1 cellular context compared by ENCODE assay signal in the genomic region with DNA sequence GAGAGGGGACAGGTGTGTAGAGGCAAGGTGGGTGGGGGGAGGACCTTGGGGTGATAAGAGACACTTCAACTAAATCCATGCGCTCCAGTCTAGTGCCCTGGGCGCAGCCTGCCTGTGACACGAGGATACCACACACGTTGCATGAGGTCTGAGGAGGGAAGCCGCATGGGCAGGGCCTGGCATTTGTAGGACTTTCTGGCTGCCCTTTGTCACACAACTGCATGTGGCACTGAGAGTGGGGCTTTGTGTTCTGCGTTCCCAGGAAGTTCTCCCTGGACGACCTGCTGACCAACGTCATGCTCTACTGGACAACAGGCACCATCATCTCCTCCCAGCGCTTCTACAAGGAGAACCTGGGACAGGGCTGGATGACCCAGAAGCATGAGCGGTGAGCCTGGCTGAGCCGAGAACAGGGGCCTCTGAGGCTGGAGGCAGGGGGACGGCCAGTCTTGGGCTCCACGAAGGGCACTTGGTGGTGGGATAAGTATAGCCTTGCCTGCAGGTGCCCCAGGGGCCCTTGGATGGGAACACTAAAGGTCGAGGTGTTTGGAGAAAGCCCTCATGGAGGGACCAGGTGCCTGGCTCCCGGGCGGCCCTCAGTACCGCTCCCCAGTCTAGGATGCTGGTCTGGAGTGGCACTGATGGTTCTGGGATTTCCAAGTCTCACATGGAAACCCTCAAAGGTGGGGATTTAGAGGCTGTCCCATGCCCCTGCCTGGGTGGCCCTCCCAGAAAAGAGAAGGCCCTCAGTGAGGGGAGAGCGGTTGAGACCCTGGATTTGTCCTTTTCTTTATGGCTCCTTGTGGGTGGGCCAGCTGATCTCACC.
TF ChIP-seq lines count a peak whose summit lies in the region.

No MANE protein-coding gene starts in this region.

TF ChIP-seq in HEK293, 187 proteins besides CTCF, POLR2A, EP300 and RAD21:
- 0 out of 2 replicates have a peak, but pooled peaks have one; percentile 6 for TF ChIP-seq GLIS2 (tag by site-specific recombination; IDR thresholded peaks at IDR 0.05)
- no peak for TF ChIP-seq ZSCAN16 (tag by site-specific recombination; IDR thresholded peaks at IDR 0.05)
